Comparison of ENCODE assay signal across 1 cellular context in genomic region chr17:72126575-72127486, GRCh38.
TF ChIP-seq lines count a peak whose summit lies in the region.

No MANE protein-coding gene starts in this region.

TF ChIP-seq in HEK293, 187 proteins besides CTCF, POLR2A, EP300 and RAD21 (continued from another document and continues in another):
- TF ChIP-seq TCF7L2 (IDR thresholded peaks at IDR 0.05; ENCODE audit: borderline replicate concordance, low read depth, low read length) (no peak), ZFP69B (tag by site-specific recombination; IDR thresholded peaks at IDR 0.05) (no peak), ZNF350 (tag by site-specific recombination; IDR thresholded peaks at IDR 0.05) (no peak), GLIS2 (tag by site-specific recombination; IDR thresholded peaks at IDR 0.05) (no peak), ZFHX2 (tag by site-specific recombination; conservative IDR thresholded peaks at IDR 0.05) (peak; percentile 39), WT1 (tag by site-specific recombination; IDR thresholded peaks at IDR 0.05) (peak; percentile 75), ZNF777 (tag by site-specific recombination; IDR thresholded peaks at IDR 0.05; ENCODE audit: borderline replicate concordance) (no peak), BCL11A (tag by site-specific recombination; IDR thresholded peaks at IDR 0.05; ENCODE audit: low read depth) (no peak), PRDM1 (tag by site-specific recombination; IDR thresholded peaks at IDR 0.05) (no peak), ZNF302 (tag by site-specific recombination; IDR thresholded peaks at IDR 0.05; ENCODE audit: low read depth) (no peak), ZSCAN5A (tag by site-specific recombination; IDR thresholded peaks at IDR 0.05) (no peak), ZNF544 (tag by site-specific recombination; IDR thresholded peaks at IDR 0.05) (no peak), ELK4 (IDR thresholded peaks at IDR 0.05; ENCODE audit: borderline replicate concordance, low read depth, low read length) (no peak), ZNF654 (tag by site-specific recombination; IDR thresholded peaks at IDR 0.05; ENCODE audit: low read depth) (no peak), ZNF747 (tag by site-specific recombination; IDR thresholded peaks at IDR 0.05) (no peak), ZNF311 (tag by site-specific recombination; IDR thresholded peaks at IDR 0.05; ENCODE audit: borderline replicate concordance) (no peak), ZNF391 (tag by site-specific recombination; IDR thresholded peaks at IDR 0.05; ENCODE audit: borderline replicate concordance, low read depth) (no peak), ZBTB44 (tag by site-specific recombination; IDR thresholded peaks at IDR 0.05) (no peak), ZNF707 (tag by site-specific recombination; IDR thresholded peaks at IDR 0.05) (no peak), ZSCAN18 (tag by site-specific recombination; IDR thresholded peaks at IDR 0.05) (no peak), PATZ1 (tag by site-specific recombination; IDR thresholded peaks at IDR 0.05) (no peak), SCRT2 (tag by site-specific recombination; IDR thresholded peaks at IDR 0.05) (no peak), SP3 (tag by site-specific recombination; IDR thresholded peaks at IDR 0.05) (no peak), ZNF169 (tag by site-specific recombination; IDR thresholded peaks at IDR 0.05) (no peak), ZNF561 (tag by site-specific recombination; IDR thresholded peaks at IDR 0.05; ENCODE audit: borderline replicate concordance) (no peak), PRDM4 (tag by site-specific recombination; IDR thresholded peaks at IDR 0.05) (peak; percentile 24; the same call in 1 of the 2 replicates), ZNF704 (tag by site-specific recombination; IDR thresholded peaks at IDR 0.05) (no peak), RBAK (tag by site-specific recombination; IDR thresholded peaks at IDR 0.05) (no peak), YY2 (tag by site-specific recombination; IDR thresholded peaks at IDR 0.05) (no peak), SP7 (tag by site-specific recombination; IDR thresholded peaks at IDR 0.05) (peak; percentile 84), ZNF398 (tag by site-specific recombination; IDR thresholded peaks at IDR 0.05) (no peak), TRIM28 (IDR thresholded peaks at IDR 0.05; ENCODE audit: borderline replicate concordance, low read length) (no peak; the same call in 1 of the 2 replicates), ZNF529 (tag by site-specific recombination; IDR thresholded peaks at IDR 0.05; ENCODE audit: insufficient replicate concordance) (no peak), ZNF280C (tag by site-specific recombination; IDR thresholded peaks at IDR 0.05) (no peak), ZNF341 (tag by site-specific recombination; IDR thresholded peaks at IDR 0.05; ENCODE audit: low read depth) (no peak), ZNF132 (tag by site-specific recombination; IDR thresholded peaks at IDR 0.05; ENCODE audit: borderline replicate concordance) (no peak), ATF2 (tag by site-specific recombination; IDR thresholded peaks at IDR 0.05; ENCODE audit: low read depth) (no peak; the same call in 1 of the 2 replicates), ZNF792 (tag by site-specific recombination; IDR thresholded peaks at IDR 0.05) (no peak), KLF8 (tag by site-specific recombination; IDR thresholded peaks at IDR 0.05) (no peak), ZNF354C (tag by site-specific recombination; IDR thresholded peaks at IDR 0.05; ENCODE audit: borderline replicate concordance, low read depth) (no peak), ZBTB20 (tag by site-specific recombination; IDR thresholded peaks at IDR 0.05) (no peak), ZNF843 (tag by site-specific recombination; IDR thresholded peaks at IDR 0.05) (no peak), ZNF202 (tag by site-specific recombination; IDR thresholded peaks at IDR 0.05; ENCODE audit: borderline replicate concordance) (no peak), ZSCAN4 (tag by site-specific recombination; IDR thresholded peaks at IDR 0.05) (no peak), ZNF426 (tag by site-specific recombination; IDR thresholded peaks at IDR 0.05) (no peak), ZNF626 (tag by site-specific recombination; IDR thresholded peaks at IDR 0.05) (no peak), FEZF1 (tag by site-specific recombination; IDR thresholded peaks at IDR 0.05) (peak; percentile 76), EGR2 (tag by site-specific recombination; IDR thresholded peaks at IDR 0.05; ENCODE audit: low read depth) (0 out of 2 replicates have a peak, but pooled peaks have one; percentile 26)
